ENCODE assay signal across 8 cellular contexts in genomic region chr19:46786236-46787039, GRCh38. TPM values are rescaled to one million over a fixed set of nuclear protein-coding genes. Genes with fewer than 3 reads are reported as not detected.
DNase-seq lines count a peak whose midpoint lies in the region; ATAC-seq lines count a peak whose summit lies in the region.

No MANE protein-coding gene starts in this region.

- peaks cover 43% of the 10 kb centered on the region for H3K4me1 Mint-ChIP-seq in memory B cell

- H3K27ac ChIP-seq in ectodermal cell (ENCODE audit: insufficient read depth, low read depth, low read length, poor library complexity, severe bottlenecking), result peak overlapping the region; percentile 78

- peaks cover 35% of the 10 kb centered on the region for H3K36me3 ChIP-seq in H7 (replicated peaks; ENCODE audit: control insufficient read depth, insufficient read depth, low read length)
- peaks cover 13% of the 10 kb centered on the region for H3K36me3 ChIP-seq in ectodermal cell (ENCODE audit: control insufficient read depth, insufficient read depth, low read length)

- peak overlapping the region; percentile 95 for H3K4me3 Mint-ChIP-seq in memory B cell

- H3K36me3 Mint-ChIP-seq in memory B cell, result peaks cover 9% of the 10 kb centered on the region

- DNase-seq in CD1c-positive myeloid dendritic cell (ENCODE audit: extremely low spot score), result peak; percentile 84
- peak; percentile 75 for DNase-seq in H7
- DNase-seq in NCI-H82 (lab: John Stamatoyannopoulos, UW), result peak; percentile 80
- DNase-seq in activated CD4-positive, alpha-beta T cell treated with anti-CD3 and anti-CD28 coated beads, Interleukin-2, amount 50 U/mL, for 4 hours, result peak; percentile 83 to 85
- DNase-seq in memory B cell (ENCODE audit: low spot score in 2 of 2), result peak; percentile 56 to 67
- peak; percentile 75 for DNase-seq in stimulated activated CD8-positive, alpha-beta memory T cell treated with anti-CD3 and anti-CD28 coated beads, Interleukin-15, amount 100 ng/mL, for 1 hour (ENCODE audit: low read depth)

- H3K4me1 ChIP-seq in ectodermal cell (ENCODE audit: control insufficient read depth, insufficient read depth, low read length), result peaks cover 23% of the 10 kb centered on the region

- H3K27me3 ChIP-seq in H7 (ENCODE audit: control insufficient read depth, insufficient read depth, low read length) (peaks cover 3% of the 10 kb centered on the region; the same call in 1 of the 2 replicates), ectodermal cell (ENCODE audit: control insufficient read depth, insufficient read depth, low read length, poor library complexity, severe bottlenecking) (no peaks in the 10 kb centered on the region)

- H3K9me3 ChIP-seq in ectodermal cell (ENCODE audit: control insufficient read depth, low read length), result no peaks in the 10 kb centered on the region

- 5 to 6% methylated on average over 20 of the region's 20 CpGs for WGBS in ectodermal cell, 2 experiments

- no peaks in the 10 kb centered on the region for H3K9me3 Mint-ChIP-seq in memory B cell

- peak; percentile 54 for ATAC-seq in memory B cell (ENCODE audit: low read depth)
- ATAC-seq in HG03025 (IDR thresholded peaks at IDR 0.05; ENCODE audit: low FRiP score, unreplicated experiment), result no peak

- H3K27me3 Mint-ChIP-seq in memory B cell, result no peaks in the 10 kb centered on the region

- peak overlapping the region; percentile 99 for H3K4me3 ChIP-seq in H7 (ENCODE audit: insufficient read depth, low read depth, low read length)
- peak overlapping the region; percentile 89 for H3K4me3 ChIP-seq in ectodermal cell (ENCODE audit: insufficient read depth, low read depth, low read length)

- H3K27ac Mint-ChIP-seq in memory B cell, result peak overlapping the region; percentile 95

RNA-seq across cellular contexts. Expression of gene SLC1A5, which starts 2.0 kb away (rescaled TPM):
- total RNA-seq in H7 (2014; rRNA removed; shearing (Covaris generic)), result 156 and 203 TPM in 2 replicates
- polyA plus RNA-seq in ectodermal cell (2013, experiment 1 of 4), result 117 TPM
- 120 TPM for polyA plus RNA-seq in ectodermal cell (2013, experiment 2 of 4)
- polyA plus RNA-seq in ectodermal cell (2013, experiment 3 of 4), result 78.6 TPM
- 80.7 TPM for polyA plus RNA-seq in ectodermal cell (2013, experiment 4 of 4)

RNA-seq across cellular contexts. Expression of gene STRN4, which starts 40.2 kb away (rescaled TPM):
- total RNA-seq in H7 (2014; rRNA removed; shearing (Covaris generic)), result 169 and 188 TPM in 2 replicates
- 129 TPM for polyA plus RNA-seq in ectodermal cell (2013, experiment 1 of 4)
- 132 TPM for polyA plus RNA-seq in ectodermal cell (2013, experiment 2 of 4)
- polyA plus RNA-seq in ectodermal cell (2013, experiment 3 of 4), result 93.6 TPM
- 96.1 TPM for polyA plus RNA-seq in ectodermal cell (2013, experiment 4 of 4)

RNA-seq across cellular contexts. Expression of gene FKRP, which starts 40.6 kb away (rescaled TPM):
- 15.8 and 22.4 TPM in 2 replicates for total RNA-seq in H7 (2014; rRNA removed; shearing (Covaris generic))
- 37.5 TPM for polyA plus RNA-seq in ectodermal cell (2013, experiment 1 of 4)
- polyA plus RNA-seq in ectodermal cell (2013, experiment 2 of 4), result 41.8 TPM
- 30.9 TPM for polyA plus RNA-seq in ectodermal cell (2013, experiment 3 of 4)
- polyA plus RNA-seq in ectodermal cell (2013, experiment 4 of 4), result 32.6 TPM
